In the genomic region with DNA sequence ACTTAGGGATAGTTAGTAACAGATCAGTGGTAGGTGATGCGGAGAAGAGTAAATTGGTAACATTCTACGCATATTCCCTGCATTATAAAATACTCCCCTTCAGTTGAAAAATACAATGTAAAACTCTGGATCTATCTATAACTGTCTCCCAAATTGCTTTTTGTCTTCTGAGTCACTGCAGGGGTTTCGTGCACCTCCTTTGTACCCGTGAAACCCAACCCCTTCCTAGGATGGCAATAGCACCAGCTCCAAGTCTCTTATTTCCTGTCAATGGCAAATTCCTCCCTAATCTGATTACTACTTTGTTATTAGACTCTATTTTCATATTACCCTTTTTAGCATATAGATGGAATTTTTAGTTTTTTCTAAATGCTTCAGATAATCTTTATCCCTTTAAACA, we compare ENCODE assay signal across 1 cellular context.
TF ChIP-seq lines count a peak whose summit lies in the region.

No MANE protein-coding gene starts in this region.

TF ChIP-seq in SK-N-SH treated with all-trans-retinoic acid at 6 μM for 48 hours, 23 proteins besides CTCF, POLR2A, EP300 and RAD21 (continued from another document):
- TF ChIP-seq TSHZ2 (CRISPR knock-in tag; IDR thresholded peaks at IDR 0.05) (no peak), ARNTL (CRISPR knock-in tag; IDR thresholded peaks at IDR 0.05; ENCODE audit: borderline replicate concordance, low read depth) (no peak), GLIS3 (CRISPR knock-in tag; IDR thresholded peaks at IDR 0.05) (no peak), ZC3H10 (CRISPR knock-in tag; IDR thresholded peaks at IDR 0.05) (no peak), ZFP30 (CRISPR knock-in tag; IDR thresholded peaks at IDR 0.05) (no peak), ESRRG (CRISPR knock-in tag; IDR thresholded peaks at IDR 0.05) (no peak), PATZ1 (CRISPR knock-in tag; IDR thresholded peaks at IDR 0.05; ENCODE audit: borderline replicate concordance) (no peak)
- TF ChIP-seq, protein P1, sequence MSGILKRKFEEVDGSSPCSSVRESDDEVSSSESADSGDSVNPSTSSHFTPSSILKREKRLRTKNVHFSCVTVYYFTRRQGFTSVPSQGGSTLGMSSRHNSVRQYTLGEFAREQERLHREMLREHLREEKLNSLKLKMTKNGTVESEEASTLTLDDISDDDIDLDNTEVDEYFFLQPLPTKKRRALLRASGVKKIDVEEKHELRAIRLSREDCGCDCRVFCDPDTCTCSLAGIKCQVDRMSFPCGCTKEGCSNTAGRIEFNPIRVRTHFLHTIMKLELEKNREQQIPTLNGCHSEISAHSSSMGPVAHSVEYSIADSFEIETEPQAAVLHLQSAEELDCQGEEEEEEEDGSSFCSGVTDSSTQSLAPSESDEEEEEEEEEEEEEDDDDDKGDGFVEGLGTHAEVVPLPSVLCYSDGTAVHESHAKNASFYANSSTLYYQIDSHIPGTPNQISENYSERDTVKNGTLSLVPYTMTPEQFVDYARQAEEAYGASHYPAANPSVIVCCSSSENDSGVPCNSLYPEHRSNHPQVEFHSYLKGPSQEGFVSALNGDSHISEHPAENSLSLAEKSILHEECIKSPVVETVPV (CRISPR knock-in tag; IDR thresholded peaks at IDR 0.05), result no peak
- TF ChIP-seq, protein P2, sequence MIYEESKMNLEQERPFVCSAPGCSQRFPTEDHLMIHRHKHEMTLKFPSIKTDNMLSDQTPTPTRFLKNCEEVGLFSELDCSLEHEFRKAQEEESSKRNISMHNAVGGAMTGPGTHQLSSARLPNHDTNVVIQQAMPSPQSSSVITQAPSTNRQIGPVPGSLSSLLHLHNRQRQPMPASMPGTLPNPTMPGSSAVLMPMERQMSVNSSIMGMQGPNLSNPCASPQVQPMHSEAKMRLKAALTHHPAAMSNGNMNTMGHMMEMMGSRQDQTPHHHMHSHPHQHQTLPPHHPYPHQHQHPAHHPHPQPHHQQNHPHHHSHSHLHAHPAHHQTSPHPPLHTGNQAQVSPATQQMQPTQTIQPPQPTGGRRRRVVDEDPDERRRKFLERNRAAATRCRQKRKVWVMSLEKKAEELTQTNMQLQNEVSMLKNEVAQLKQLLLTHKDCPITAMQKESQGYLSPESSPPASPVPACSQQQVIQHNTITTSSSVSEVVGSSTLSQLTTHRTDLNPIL (CRISPR knock-in tag; IDR thresholded peaks at IDR 0.05; ENCODE audit: low read depth), result no peak
